8 cellular contexts compared by ENCODE assay signal in genomic region chr2:112811841-112812306, GRCh38. TPM values are rescaled to one million over a fixed set of nuclear protein-coding genes. Genes with fewer than 3 reads are reported as not detected.
DNase-seq lines count a peak whose midpoint lies in the region; ATAC-seq, FAIRE-seq and TF ChIP-seq lines count a peak whose summit lies in the region.

No MANE protein-coding gene starts in this region.

- TF ChIP-seq POLR2A in K562 (conservative IDR thresholded peaks at IDR 0.05), result no peak

- no peaks in the 10 kb centered on the region for H3K36me3 Mint-ChIP-seq in CD4-positive, CD25-positive, alpha-beta regulatory T cell
- H3K36me3 Mint-ChIP-seq in mesothelial cell of epicardium, result peaks cover 3% of the 10 kb centered on the region

- H3K36me3 ChIP-seq in CD4-positive, CD25-positive, alpha-beta regulatory T cell (ENCODE audit: control insufficient read depth, insufficient read depth, low read length), result no peaks in the 10 kb centered on the region
- H3K36me3 ChIP-seq in K562 (ENCODE audit: control insufficient read depth, insufficient read depth, low read length), result no peaks in the 10 kb centered on the region

- no peak for TF ChIP-seq CTCF in K562 (IDR thresholded peaks at IDR 0.05 in 2 of 3, conservative IDR thresholded peaks at IDR 0.05 in 1 of 3; ENCODE audit: insufficient read depth in 2 of 3, low read depth in 1 of 3, low read length in 3 of 3)
- no peak for TF ChIP-seq CTCF in mesothelial cell of epicardium (IDR thresholded peaks at IDR 0.05; ENCODE audit: unreplicated experiment)

- no peaks in the 10 kb centered on the region for H3K79me2 ChIP-seq in K562 (ENCODE audit: control insufficient read depth, insufficient read depth, low read length)

- CTCF ChIA-PET in K562 (lab: Yijun Ruan, JAX; ENCODE audit: low intra/inter-chr PET ratio), result no interaction called here

- H3K27ac ChIP-seq in CD4-positive, CD25-positive, alpha-beta regulatory T cell (ENCODE audit: insufficient read depth, low read length, poor library complexity, severe bottlenecking), result no peak overlapping the region
- no peak overlapping the region for H3K27ac ChIP-seq in K562 (ENCODE audit: extremely low read depth, low read depth, low read length)

- no TSS peak for BruUV-seq in K562 (replicated peaks; lab: Mats Ljungman, UMichigan)

- H3K4me1 ChIP-seq in CD4-positive, CD25-positive, alpha-beta regulatory T cell (ENCODE audit: control insufficient read depth, insufficient read depth, low read length, poor library complexity, severe bottlenecking), result peaks cover 8% of the 10 kb centered on the region
- peaks cover 0 to 29% of the 10 kb centered on the region in 2 experiments; a peak in 3 of 5 replicates for H3K4me1 ChIP-seq in K562 (replicated peaks in 1 of 2; ENCODE audit: control insufficient read depth in 2 of 2, insufficient read depth in 2 of 2, low read length in 2 of 2)

- peaks cover 0 to 9% (median 2%) of the 10 kb centered on the region in 7 donors for H3K9me3 Mint-ChIP-seq in CD4-positive, CD25-positive, alpha-beta regulatory T cell
- H3K9me3 Mint-ChIP-seq in mesothelial cell of epicardium, result peaks cover 9% of the 10 kb centered on the region

- FAIRE-seq in K562 (lab: Jason Lieb, UNC), result no peak

- H3K4me2 ChIP-seq in K562 (ENCODE audit: insufficient read depth, low read length), result no peak overlapping the region

- no peak for TF ChIP-seq RAD21 in K562 (CRISPR knock-in tag; conservative IDR thresholded peaks at IDR 0.05 in 1 of 2, IDR thresholded peaks at IDR 0.05 in 1 of 2)

- no peak for ATAC-seq in CD4-positive, CD25-positive, alpha-beta regulatory T cell (ENCODE audit: low read depth in 2 of 2)
- ATAC-seq in K562, result peak; percentile 27; the same call in 2 of the 3 replicates
- no peak for ATAC-seq in GM18520 (IDR thresholded peaks at IDR 0.05; ENCODE audit: unreplicated experiment)
- ATAC-seq in GM21576 (IDR thresholded peaks at IDR 0.05; ENCODE audit: unreplicated experiment), result no peak
- ATAC-seq in HG03175 (IDR thresholded peaks at IDR 0.05; ENCODE audit: unreplicated experiment), result no peak

- POLR2A ChIA-PET in K562 (lab: Yijun Ruan, JAX), result interaction anchor here (0.7 to 0.9 kb wide), 2 partner anchors 17 to 50 kb away, joined by 3 read pairs; no protein-coding TSS in a partner anchor

- intact Hi-C loops in K562 (cut with micrococcal nuclease), result no loop called here

- H3K27me3 Mint-ChIP-seq in CD4-positive, CD25-positive, alpha-beta regulatory T cell, result peaks cover 5% of the 10 kb centered on the region
- H3K27me3 Mint-ChIP-seq in mesothelial cell of epicardium (ENCODE audit: low read depth), result no peaks in the 10 kb centered on the region

- in situ Hi-C loops in K562 (cut with MboI), result no loop called here

- H3K27me3 ChIP-seq in CD4-positive, CD25-positive, alpha-beta regulatory T cell (ENCODE audit: control insufficient read depth, insufficient read depth, low read length), result no peaks in the 10 kb centered on the region
- no peaks in the 10 kb centered on the region for H3K27me3 ChIP-seq in K562 (ENCODE audit: control insufficient read depth in 2 of 2, insufficient read depth in 2 of 2, low read length in 2 of 2)

- no peak overlapping the region for H3K9ac ChIP-seq in K562 (ENCODE audit: insufficient read depth in 1 of 2, low read depth in 2 of 2, low read length in 2 of 2)

- no peak overlapping the region for H3K4me3 ChIP-seq in CD4-positive, CD25-positive, alpha-beta regulatory T cell (ENCODE audit: low read depth, low read length)
- H3K4me3 ChIP-seq in K562, result no peak overlapping the region

- peak overlapping the region in 1 of 4 donors; percentile 68 for H3K4me3 Mint-ChIP-seq in CD4-positive, CD25-positive, alpha-beta regulatory T cell
- H3K4me3 Mint-ChIP-seq in mesothelial cell of epicardium, result no peak overlapping the region

- WGBS in K562 (ENCODE audit: insufficient coverage, low coverage, missing lambda C conversion rate), result 65% methylated on average over 7 of the region's 7 CpGs

- no peaks in the 10 kb centered on the region for H3K9me1 ChIP-seq in K562 (ENCODE audit: control insufficient read depth, insufficient read depth, low read length)

- peaks cover 9 to 29% (median 15%) of the 10 kb centered on the region in 4 donors for H3K4me1 Mint-ChIP-seq in CD4-positive, CD25-positive, alpha-beta regulatory T cell
- peaks cover 32% of the 10 kb centered on the region for H3K4me1 Mint-ChIP-seq in mesothelial cell of epicardium

- H2AFZ ChIP-seq in K562 (ENCODE audit: low read depth, low read length), result peak overlapping the region; percentile 85

- DNase-seq in CD4-positive, CD25-positive, alpha-beta regulatory T cell, result peak in 1 of 3 donors; percentile 23
- DNase-seq in HS-5 (ENCODE audit: low read depth), result peak; percentile 96
- no peak for DNase-seq in K562 (ENCODE audit: extremely low read depth in 1 of 4, low spot score in 3 of 4)
- no peak for DNase-seq in mesothelial cell of epicardium (ENCODE audit: low spot score in 2 of 2, unreplicated experiment in 2 of 2)
- no peak for DNase-seq in HuH-7.5 (ENCODE audit: low spot score)

- no peaks in the 10 kb centered on the region for H4K20me1 ChIP-seq in K562 (replicated peaks; ENCODE audit: control insufficient read depth, insufficient read depth, low read length)

- no peak for TF ChIP-seq EP300 in K562 (IDR thresholded peaks at IDR 0.05; ENCODE audit: low read length)

- H3K9me3 ChIP-seq in CD4-positive, CD25-positive, alpha-beta regulatory T cell (ENCODE audit: control insufficient read depth in 2 of 2, low read length in 2 of 2), result peaks cover 0 to 4% of the 10 kb centered on the region in 2 experiments
- H3K9me3 ChIP-seq in K562 (replicated peaks; ENCODE audit: control insufficient read depth, insufficient read depth, low read depth, low read length), result no peaks in the 10 kb centered on the region

- peak overlapping the region; percentile 72 to 87 (median 87) for H3K27ac Mint-ChIP-seq in CD4-positive, CD25-positive, alpha-beta regulatory T cell
- peak overlapping the region; percentile 89 for H3K27ac Mint-ChIP-seq in mesothelial cell of epicardium

RNA-seq across cellular contexts. Expression of gene IL1B, which starts 24.7 kb away (rescaled TPM):
- total RNA-seq in CD4-positive, CD25-positive, alpha-beta regulatory T cell, result 1.3 TPM
- not detected for polyA plus RNA-seq in CD4-positive, CD25-positive, alpha-beta regulatory T cell
- not detected in 2 replicates for total RNA-seq in K562 (2011; cell fraction: chromatin; rRNA removed; ENCODE audit: low replicate concordance)
- not detected in 2 replicates for total RNA-seq in K562 (2011; cell fraction: nucleolus; rRNA removed)
- not detected in 2 replicates for total RNA-seq in K562 (2011; cell fraction: nucleoplasm; rRNA removed)
- total RNA-seq in K562 (2014; rRNA removed) (not detected in 2 replicates), K562 (2014; rRNA removed; fragmentation: Illumina TruSeq; extraction: Trizol) (not detected in 2 replicates), K562 (2015; rRNA removed; fragmentation: Illumina TruSeq; extraction: Trizol) (0.29 TPM in 1 of 2 replicates, not detected in the other), K562 (2021) (not detected in 2 replicates), mesothelial cell of epicardium (1.3 to 1.7 TPM (median 1.4 TPM) in 3 replicates)
- polyA plus RNA-seq in K562 (2011; rRNA removed) (0.09 TPM in 1 of 2 replicates, not detected in the other), K562 (2014; fragmentation: Illumina TruSeq; extraction: Trizol) (not detected in 2 replicates), K562 (2014; fragmentation: Nextera tagmentation; extraction: Ambion mirVana) (not detected), K562 (2014; rRNA removed) (not detected in 2 replicates)
- polyA plus RNA-seq in K562 (2011; cell fraction: cytosol; rRNA removed), result not detected in 2 replicates
- not detected in 2 replicates for polyA plus RNA-seq in K562 (2011; cell fraction: nucleus; rRNA removed)
- 0.06 and 0.13 TPM in 2 replicates for polyA plus RNA-seq in K562 (2012)
- polyA minus RNA-seq in K562 (2011; rRNA and poly(A)+ RNA removed), result not detected in 2 replicates
- polyA minus RNA-seq in K562 (2011; cell fraction: cytosol; rRNA and poly(A)+ RNA removed), result not detected in 2 replicates
- polyA minus RNA-seq in K562 (2011; cell fraction: nucleus; rRNA and poly(A)+ RNA removed), result not detected in 2 replicates

RNA-seq across cellular contexts. Expression of gene IL1A, which starts 27.6 kb away (rescaled TPM):
- total RNA-seq in CD4-positive, CD25-positive, alpha-beta regulatory T cell, result 0.17 TPM
- polyA plus RNA-seq in CD4-positive, CD25-positive, alpha-beta regulatory T cell, result not detected
- 0.32 TPM in 1 of 2 replicates, not detected in the other for total RNA-seq in K562 (2011; cell fraction: chromatin; rRNA removed; ENCODE audit: low replicate concordance)
- total RNA-seq in K562 (2011; cell fraction: nucleolus; rRNA removed), result not detected in 2 replicates
- total RNA-seq in K562 (2011; cell fraction: nucleoplasm; rRNA removed), result 0.46 TPM in 1 of 2 replicates, not detected in the other
- 0.14 TPM in 1 of 2 replicates, not detected in the other for total RNA-seq in K562 (2014; rRNA removed)
- total RNA-seq in K562 (2014; rRNA removed; fragmentation: Illumina TruSeq; extraction: Trizol), result 0.15 and 0.19 TPM in 2 replicates
- 0.08 TPM in 1 of 2 replicates, not detected in the other for total RNA-seq in K562 (2015; rRNA removed; fragmentation: Illumina TruSeq; extraction: Trizol)
- 0.09 TPM in 1 of 2 replicates, not detected in the other for total RNA-seq in K562 (2021)
- polyA plus RNA-seq in K562 (2011; rRNA removed), result 0.07 and 0.09 TPM in 2 replicates
- polyA plus RNA-seq in K562 (2011; cell fraction: cytosol; rRNA removed), result 0.09 TPM in 1 of 2 replicates, not detected in the other
- polyA plus RNA-seq in K562 (2011; cell fraction: nucleus; rRNA removed), result 0.11 and 0.13 TPM in 2 replicates
- 0.30 and 1.4 TPM in 2 replicates for polyA plus RNA-seq in K562 (2012)
- polyA plus RNA-seq in K562 (2014; fragmentation: Illumina TruSeq; extraction: Trizol), result 0.08 and 0.15 TPM in 2 replicates
- polyA plus RNA-seq in K562 (2014; fragmentation: Nextera tagmentation; extraction: Ambion mirVana), result under 1 TPM in 1 of 2 experiments, not detected in 1; 0.27 TPM
- polyA plus RNA-seq in K562 (2014; rRNA removed), result 0.03 TPM in 1 of 2 replicates, not detected in the other
- 0.07 TPM in 1 of 2 replicates, not detected in the other for polyA minus RNA-seq in K562 (2011; rRNA and poly(A)+ RNA removed)
- not detected in 2 replicates for polyA minus RNA-seq in K562 (2011; cell fraction: cytosol; rRNA and poly(A)+ RNA removed)
- not detected in 2 replicates for polyA minus RNA-seq in K562 (2011; cell fraction: nucleus; rRNA and poly(A)+ RNA removed)
- total RNA-seq in mesothelial cell of epicardium, result 3.9 to 4.8 TPM (median 4.4 TPM) in 3 replicates

RNA-seq across cellular contexts. Expression of gene CKAP2L, which starts 47.5 kb away (rescaled TPM):
- 3.4 TPM for total RNA-seq in CD4-positive, CD25-positive, alpha-beta regulatory T cell
- polyA plus RNA-seq in CD4-positive, CD25-positive, alpha-beta regulatory T cell, result 1 to 10 TPM in 1 of 4 donors, under 1 TPM in 3; 0.43 to 1.5 (median 0.76) TPM
- total RNA-seq in K562 (2011; cell fraction: chromatin; rRNA removed; ENCODE audit: low replicate concordance), result 12.0 and 31.2 TPM in 2 replicates
- 9.5 and 10.3 TPM in 2 replicates for total RNA-seq in K562 (2011; cell fraction: nucleolus; rRNA removed)
- total RNA-seq in K562 (2011; cell fraction: nucleoplasm; rRNA removed), result 20.5 and 28.5 TPM in 2 replicates
- 10.4 and 12.3 TPM in 2 replicates for total RNA-seq in K562 (2014; rRNA removed)
- total RNA-seq in K562 (2014; rRNA removed; fragmentation: Illumina TruSeq; extraction: Trizol), result 14.2 and 16.9 TPM in 2 replicates
- 11.5 and 12.1 TPM in 2 replicates for total RNA-seq in K562 (2015; rRNA removed; fragmentation: Illumina TruSeq; extraction: Trizol)
- total RNA-seq in K562 (2021), result 17.6 and 18.6 TPM in 2 replicates
- 15.8 and 18.5 TPM in 2 replicates for polyA plus RNA-seq in K562 (2011; rRNA removed)
- 2.9 and 6.0 TPM in 2 replicates for polyA plus RNA-seq in K562 (2011; cell fraction: cytosol; rRNA removed)
- polyA plus RNA-seq in K562 (2011; cell fraction: nucleus; rRNA removed), result 7.2 and 9.8 TPM in 2 replicates
- 12.2 and 19.9 TPM in 2 replicates for polyA plus RNA-seq in K562 (2012)
- polyA plus RNA-seq in K562 (2014; fragmentation: Illumina TruSeq; extraction: Trizol), result 20.3 and 21.9 TPM in 2 replicates
- 10 to 100 TPM; 14.1 to 14.9 TPM for polyA plus RNA-seq in K562 (2014; fragmentation: Nextera tagmentation; extraction: Ambion mirVana)
- 10.9 and 13.2 TPM in 2 replicates for polyA plus RNA-seq in K562 (2014; rRNA removed)
- polyA minus RNA-seq in K562 (2011; rRNA and poly(A)+ RNA removed), result 21.9 and 31.4 TPM in 2 replicates
- polyA minus RNA-seq in K562 (2011; cell fraction: cytosol; rRNA and poly(A)+ RNA removed), result 4.9 and 6.4 TPM in 2 replicates
- 12.3 and 21.2 TPM in 2 replicates for polyA minus RNA-seq in K562 (2011; cell fraction: nucleus; rRNA and poly(A)+ RNA removed)
- total RNA-seq in mesothelial cell of epicardium, result 8.4 to 8.9 TPM (median 8.6 TPM) in 3 replicates
